ENCODE assay signal across 9 cellular contexts in the genomic region with DNA sequence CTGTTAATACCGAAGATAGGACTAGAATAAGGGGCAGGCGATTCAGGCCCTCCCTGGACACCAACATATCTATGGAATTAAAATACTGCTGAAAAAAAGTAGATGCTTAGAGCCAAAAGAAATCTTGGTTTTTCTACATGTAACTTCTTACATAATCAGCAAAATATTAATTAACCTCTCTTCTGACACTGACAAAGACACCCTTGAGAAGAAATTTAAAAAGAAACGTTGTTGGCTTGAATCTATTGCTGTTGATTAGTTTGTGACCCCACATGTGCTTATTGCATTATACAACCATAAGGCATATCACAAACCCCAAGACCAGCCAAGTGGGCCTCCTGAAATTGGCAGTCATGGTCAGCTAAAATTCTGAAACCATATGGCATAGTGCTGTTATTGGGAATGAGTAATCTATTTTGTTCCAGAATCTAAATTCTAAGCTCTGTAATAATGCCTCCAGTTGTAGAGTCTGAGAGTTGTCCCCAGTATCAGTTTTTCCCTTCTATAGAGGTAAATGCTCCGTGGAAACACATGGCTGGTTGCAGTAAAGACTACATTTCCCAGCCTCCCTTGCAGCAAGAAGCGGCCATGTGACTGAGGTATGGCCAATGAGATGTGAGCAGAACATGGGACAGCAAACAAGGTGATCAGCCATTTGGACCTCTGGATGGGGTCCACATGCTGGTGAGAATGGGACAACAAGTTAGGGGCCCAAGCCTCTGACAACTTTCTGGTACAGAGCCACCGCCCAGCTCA. TPM values are rescaled to one million over a fixed set of nuclear protein-coding genes. Genes with fewer than 3 reads are reported as not detected.
DNase-seq lines count a peak whose midpoint lies in the region; ATAC-seq and TF ChIP-seq lines count a peak whose summit lies in the region.
"Had no signal": no experiment of that assay in that cellular context is flagged by ENCODE, and none has a peak within 500 bp of the region (broad histone marks: within the 10 kb centered on the region; RNA-seq: fewer than 3 reads in every experiment).

No MANE protein-coding gene starts in this region.

- no peak overlapping the region for H3K4me3 Mint-ChIP-seq in naive thymus-derived CD4-positive, alpha-beta T cell
- H3K4me3 Mint-ChIP-seq: activated B cell treated with CpG ODN at 0.5 μM for 24 hours had no signal

- H3K79me2 ChIP-seq in OCI-LY1 (ENCODE audit: insufficient read depth, low read length), result no peaks in the 10 kb centered on the region

- 83 to 85% methylated on average over 6 of the region's 6 CpGs for WGBS in heart right ventricle, 2 donors

- H3K36me3 ChIP-seq in heart right ventricle (no peaks in the 10 kb centered on the region), OCI-LY1 (ENCODE audit: insufficient read depth, low read length) (no peaks in the 10 kb centered on the region), brain microvascular endothelial cell (replicated peaks) (no peaks in the 10 kb centered on the region)
- H3K36me3 ChIP-seq in naive thymus-derived CD4-positive, alpha-beta T cell (ENCODE audit: control insufficient read depth in 2 of 3, insufficient read depth in 3 of 3, low read length in 3 of 3), result no peaks in the 10 kb centered on the region

- intact Hi-C loops in heart right ventricle (cut with DNase I) (loop anchor here in 6 of 10 donors (2.0 to 10.0 kb wide), 7 partner anchors 110 to 353 kb away; partner anchors contain the start of gene UBE2V1 (in 1 of the 6)), Right ventricle myocardium inferior (cut with DNase I) (no loop called here)
- intact Hi-C loops in naive thymus-derived CD4-positive, alpha-beta T cell (cut with micrococcal nuclease), result loop anchor here in 1 of 2 donors (10.0 kb wide), 1 partner anchor 353 kb away; the partner anchor contains the start of gene UBE2V1

- H3K9ac ChIP-seq in OCI-LY1 (ENCODE audit: low read length), result no peak overlapping the region

- DNase-seq in heart right ventricle (no peak), Right ventricle myocardium inferior (ENCODE audit: missing footprints) (no peak), brain microvascular endothelial cell (peak; percentile 59), foreskin keratinocyte (no peak)
- DNase-seq in naive thymus-derived CD4-positive, alpha-beta T cell, result peak in 4 of 9 donors; percentile 22 to 47 (median 34)
- DNase-seq in stimulated activated CD8-positive, alpha-beta memory T cell treated with anti-CD3 and anti-CD28 coated beads, Interleukin-4, amount 100 ng/mL, for 48 hours, result no peak
- DNase-seq: activated B cell treated with CpG ODN at 0.5 μM for 24 hours had no signal

- no peaks in the 10 kb centered on the region for H3F3A ChIP-seq in OCI-LY1 (ENCODE audit: insufficient read depth, low read length)

- POLR2A ChIA-PET in naive thymus-derived CD4-positive, alpha-beta T cell (lab: Charles Lee), result interaction anchor here (0.6 to 1.0 kb wide), 3 partner anchors 279 to 490 kb away, joined by 3 read pairs; no protein-coding TSS in a partner anchor

- H3K4me1 ChIP-seq in heart right ventricle (peaks cover 0 to 51% (median 11%) of the 10 kb centered on the region in 9 donors), OCI-LY1 (ENCODE audit: insufficient read depth, low read length, severe bottlenecking) (no peaks in the 10 kb centered on the region), foreskin keratinocyte (peaks cover 5% of the 10 kb centered on the region)
- no peaks in the 10 kb centered on the region for H3K4me1 ChIP-seq in naive thymus-derived CD4-positive, alpha-beta T cell (ENCODE audit: control insufficient read depth in 2 of 2, insufficient read depth in 2 of 2, low read length in 2 of 2)

- ATAC-seq in heart right ventricle (peak in 5 of 8 donors; percentile 40 to 64 (median 43)), Right ventricle myocardium inferior (no peak), HG03095 (IDR thresholded peaks at IDR 0.05; ENCODE audit: unreplicated experiment) (no peak), foreskin keratinocyte (no peak)
- ATAC-seq in naive thymus-derived CD4-positive, alpha-beta T cell, result peak; percentile 69

- no peaks in the 10 kb centered on the region for H3K9me2 ChIP-seq in OCI-LY1 (ENCODE audit: low read depth, low read length)

- in situ Hi-C loops in brain microvascular endothelial cell (cut with HindIII; ENCODE audit: low pct_ligation_motif_present, low sequenced_read_pairs), result no loop called here

- no peaks in the 10 kb centered on the region for H3K27me3 Mint-ChIP-seq in naive thymus-derived CD4-positive, alpha-beta T cell
- H3K27me3 Mint-ChIP-seq: activated B cell treated with CpG ODN at 0.5 μM for 24 hours had no signal

- H3K4me1 Mint-ChIP-seq in naive thymus-derived CD4-positive, alpha-beta T cell, result peaks cover 0 to 33% (median 14%) of the 10 kb centered on the region in 7 donors

- H3K9me3 Mint-ChIP-seq in naive thymus-derived CD4-positive, alpha-beta T cell, result no peaks in the 10 kb centered on the region
- H3K9me3 Mint-ChIP-seq: activated B cell treated with CpG ODN at 0.5 μM for 24 hours had no signal

- H3K9me3 ChIP-seq in heart right ventricle, result no peaks in the 10 kb centered on the region
- H3K9me3 ChIP-seq in OCI-LY1 (ENCODE audit: low read length), result no peaks in the 10 kb centered on the region
- no peaks in the 10 kb centered on the region for H3K9me3 ChIP-seq in naive thymus-derived CD4-positive, alpha-beta T cell (ENCODE audit: control insufficient read depth in 2 of 3, low read length in 3 of 3)

- CTCF ChIA-PET in naive thymus-derived CD4-positive, alpha-beta T cell (lab: Charles Lee), result interaction anchor here (0.6 to 1.0 kb wide), 4 partner anchors 29 to 349 kb away, joined by 3 to 4 read pairs (median 4); no protein-coding TSS in a partner anchor

- H3K27ac ChIP-seq in heart right ventricle, result no peak overlapping the region
- H3K27ac ChIP-seq in OCI-LY1 (ENCODE audit: low read depth, low read length, poor library complexity, severe bottlenecking), result no peak overlapping the region
- H3K27ac ChIP-seq in brain microvascular endothelial cell, result no peak overlapping the region
- H3K27ac ChIP-seq in naive thymus-derived CD4-positive, alpha-beta T cell (ENCODE audit: low read depth, low read length), result no peak overlapping the region
- no peak overlapping the region for H3K27ac ChIP-seq in foreskin keratinocyte

- H3K27ac Mint-ChIP-seq in naive thymus-derived CD4-positive, alpha-beta T cell, result no peak overlapping the region
- H3K27ac Mint-ChIP-seq: activated B cell treated with CpG ODN at 0.5 μM for 24 hours had no signal

- no peak overlapping the region for H3K4me2 ChIP-seq in OCI-LY1 (ENCODE audit: low read length)

- no peak for TF ChIP-seq CTCF in heart right ventricle (IDR thresholded peaks at IDR 0.05)
- TF ChIP-seq CTCF in OCI-LY1 (IDR thresholded peaks at IDR 0.05; ENCODE audit: low read length), result no peak
- TF ChIP-seq CTCF in brain microvascular endothelial cell (IDR thresholded peaks at IDR 0.05; ENCODE audit: low read depth, low read length, missing control alignments), result no peak
- TF ChIP-seq CTCF in foreskin keratinocyte (conservative IDR thresholded peaks at IDR 0.05), result no peak

- peak overlapping the region; percentile 42; the same call in 1 of the 2 replicates for H2AFZ ChIP-seq in OCI-LY1 (ENCODE audit: low read length)

- H3K4me3 ChIP-seq in heart right ventricle (no peak overlapping the region), OCI-LY1 (ENCODE audit: low read depth, low read length, poor library complexity, severe bottlenecking) (no peak overlapping the region), brain microvascular endothelial cell (ENCODE audit: low read depth, low read length) (no peak overlapping the region)
- H3K4me3 ChIP-seq in naive thymus-derived CD4-positive, alpha-beta T cell (ENCODE audit: low read length), result no peak overlapping the region

- H3K36me3 Mint-ChIP-seq in naive thymus-derived CD4-positive, alpha-beta T cell, result peaks cover 0 to 3% (median 0%) of the 10 kb centered on the region in 5 donors

- no peaks in the 10 kb centered on the region for H4K20me1 ChIP-seq in OCI-LY1 (ENCODE audit: insufficient read depth, low read length)

- H3K27me3 ChIP-seq in heart right ventricle (no peaks in the 10 kb centered on the region), OCI-LY1 (ENCODE audit: insufficient read depth, low read length) (no peaks in the 10 kb centered on the region; the same call in 1 of the 2 replicates), brain microvascular endothelial cell (replicated peaks) (no peaks in the 10 kb centered on the region), foreskin keratinocyte (no peaks in the 10 kb centered on the region)
- H3K27me3 ChIP-seq in naive thymus-derived CD4-positive, alpha-beta T cell (ENCODE audit: control insufficient read depth in 2 of 2, insufficient read depth in 2 of 2, low read length in 2 of 2), result no peaks in the 10 kb centered on the region

RNA-seq across cellular contexts. Expression of gene PTPN1, which starts 42.4 kb away (rescaled TPM):
- total RNA-seq in heart right ventricle (10 to 100 TPM; 25.2 to 40.1 (median 29.4) TPM), Right ventricle myocardium inferior (23.3 TPM), foreskin keratinocyte (74.3 and 80.5 TPM in 2 replicates)
- polyA plus RNA-seq in heart right ventricle (10 to 100 TPM; 15.5 to 45.3 TPM), foreskin keratinocyte (48.8 and 49.9 TPM in 2 replicates)
- total RNA-seq in naive thymus-derived CD4-positive, alpha-beta T cell, result 10 to 100 TPM; 53.9 to 80.5 (median 60.2) TPM
- 10 to 100 TPM; 30.4 to 34.7 TPM for polyA plus RNA-seq in naive thymus-derived CD4-positive, alpha-beta T cell

Comparison
In these comparisons a context has a peak if more than half of its experiments do, and no peak if none do; other contexts are left out.
1. ATAC-seq: peak in heart right ventricle (5 of 8) and naive thymus-derived CD4-positive, alpha-beta T cell (single experiment); none in Right ventricle myocardium inferior (single experiment), HG03095 (single experiment) and foreskin keratinocyte (single experiment).